In genomic region chr1:200837931-200838571, GRCh38 we compare ENCODE assay signal across 9 cellular contexts. TPM values are rescaled to one million over a fixed set of nuclear protein-coding genes. Genes with fewer than 3 reads are reported as not detected.
DNase-seq lines count a peak whose midpoint lies in the region; ATAC-seq and TF ChIP-seq lines count a peak whose summit lies in the region.
"Had no signal": no experiment of that assay in that cellular context is flagged by ENCODE, and none has a peak within 500 bp of the region (broad histone marks: within the 10 kb centered on the region; RNA-seq: fewer than 3 reads in every experiment).

No MANE protein-coding gene starts in this region.

- CTCF ChIA-PET in Caco-2 (lab: Charles Lee), result no interaction called here

- no peak overlapping the region for H3K14ac ChIP-seq in mesenchymal stem cell (ENCODE audit: low read length in 2 of 2)

- intact Hi-C loops in Caco-2 (cut with micrococcal nuclease; ENCODE audit: unreplicated experiment), result loop anchor here (1.0 kb wide), 1 partner anchor 216 kb away; no protein-coding TSS in a partner anchor
- intact Hi-C loops in ascending aorta (cut with DNase I), result no loop called here

- no peak overlapping the region for H2AFZ ChIP-seq in mesenchymal stem cell (ENCODE audit: low read depth, low read length)

- no peaks in the 10 kb centered on the region for H3K9me3 Mint-ChIP-seq in Caco-2 (ENCODE audit: unreplicated experiment)
- peaks cover 0 to 5% of the 10 kb centered on the region in 2 donors for H3K9me3 Mint-ChIP-seq in stimulated activated naive CD8-positive, alpha-beta T cell treated with anti-CD3 and anti-CD28 coated beads, Interleukin-15, amount 100 ng/mL, for 72 hours
- H3K9me3 Mint-ChIP-seq in activated naive CD8-positive, alpha-beta T cell treated with anti-CD3 and anti-CD28 coated beads for 36 hours, result peaks cover 3% of the 10 kb centered on the region

- H3K27ac ChIP-seq in ascending aorta (no peak overlapping the region), mesenchymal stem cell (ENCODE audit: low read length, poor library complexity, severe bottlenecking) (no peak overlapping the region)

- no CpG with 5 or more reads among the region's 2 CpGs for WGBS in mesenchymal stem cell

- TF ChIP-seq CTCF in Caco-2 (IDR thresholded peaks at IDR 0.05; ENCODE audit: insufficient read depth in 1 of 2, low read depth in 1 of 2, low read length in 1 of 2, severe bottlenecking in 1 of 2, unreplicated experiment in 1 of 2) (peak; percentile 4 to 28), ascending aorta (IDR thresholded peaks at IDR 0.05) (peak in 2 of 3 experiments; percentile 29 to 40)

- H2BK15ac ChIP-seq in mesenchymal stem cell (ENCODE audit: low read depth, poor library complexity, severe bottlenecking), result no peak overlapping the region

- no peak for TF ChIP-seq EP300 in Ishikawa (IDR thresholded peaks at IDR 0.05; ENCODE audit: borderline replicate concordance)

- H3K4me3 Mint-ChIP-seq in Caco-2 (ENCODE audit: unreplicated experiment), result no peak overlapping the region
- H3K4me3 Mint-ChIP-seq in stimulated activated naive CD8-positive, alpha-beta T cell treated with anti-CD3 and anti-CD28 coated beads, Interleukin-15, amount 100 ng/mL, for 72 hours, result no peak overlapping the region
- H3K4me3 Mint-ChIP-seq in activated naive CD8-positive, alpha-beta T cell treated with anti-CD3 and anti-CD28 coated beads for 36 hours, result no peak overlapping the region

- H3K27me3 ChIP-seq in Caco-2 (replicated peaks; ENCODE audit: control insufficient read depth, insufficient read depth, low read length) (no peaks in the 10 kb centered on the region), ascending aorta (no peaks in the 10 kb centered on the region), mesenchymal stem cell (ENCODE audit: control insufficient read depth in 1 of 2, insufficient read depth in 1 of 2, low read length in 2 of 2) (no peaks in the 10 kb centered on the region)

- H3K36me3 Mint-ChIP-seq in Caco-2 (ENCODE audit: insufficient read depth, unreplicated experiment), result peaks cover 12% of the 10 kb centered on the region
- H3K36me3 Mint-ChIP-seq in activated naive CD8-positive, alpha-beta T cell treated with anti-CD3 and anti-CD28 coated beads for 36 hours, result peaks cover 8% of the 10 kb centered on the region

- H3K4ac ChIP-seq in mesenchymal stem cell (ENCODE audit: low read depth in 1 of 2, low read length in 2 of 2), result no peak overlapping the region

- no peak for ATAC-seq in stimulated activated naive CD8-positive, alpha-beta T cell treated with anti-CD3 and anti-CD28 coated beads, Interleukin-15, amount 100 ng/mL, for 72 hours
- ATAC-seq in GM18909 (IDR thresholded peaks at IDR 0.05; ENCODE audit: poor library complexity, unreplicated experiment), result no peak

- H3K9me3 ChIP-seq in Caco-2, result no peaks in the 10 kb centered on the region
- H3K9me3 ChIP-seq in ascending aorta, result peaks cover 0 to 10% of the 10 kb centered on the region in 2 donors
- no peaks in the 10 kb centered on the region for H3K9me3 ChIP-seq in mesenchymal stem cell (ENCODE audit: control insufficient read depth, low read length)

- H3K9ac ChIP-seq in mesenchymal stem cell (ENCODE audit: low read length), result peak overlapping the region; percentile 46

- H2BK120ac ChIP-seq in mesenchymal stem cell (ENCODE audit: low read depth, low read length), result no peak overlapping the region

- POLR2A ChIA-PET in Caco-2 (lab: Charles Lee), result no interaction called here

- H3K4me1 ChIP-seq in Caco-2 (no peaks in the 10 kb centered on the region), ascending aorta (no peaks in the 10 kb centered on the region), mesenchymal stem cell (ENCODE audit: control insufficient read depth, insufficient read depth, low read depth, low read length) (no peaks in the 10 kb centered on the region)

- H3K4me3 ChIP-seq in Caco-2 (ENCODE audit: low read depth, low read length) (no peak overlapping the region), ascending aorta (no peak overlapping the region), mesenchymal stem cell (ENCODE audit: insufficient read depth in 1 of 2, low read depth in 1 of 2, low read length in 2 of 2) (no peak overlapping the region)

- H3K18ac ChIP-seq in mesenchymal stem cell (ENCODE audit: low read depth in 1 of 2, low read length in 2 of 2), result no peak overlapping the region

- H3K36me3 ChIP-seq in Caco-2 (ENCODE audit: control insufficient read depth, insufficient read depth, low read length) (no peaks in the 10 kb centered on the region; the same call in 1 of the 2 replicates), ascending aorta (peaks cover 7 to 11% of the 10 kb centered on the region in 2 donors), mesenchymal stem cell (ENCODE audit: control insufficient read depth in 1 of 2, insufficient read depth in 2 of 2, low read depth in 1 of 2, low read length in 2 of 2) (peaks cover 9 to 46% of the 10 kb centered on the region in 2 experiments)

- peak; percentile 19; the same call in 1 of the 2 replicates for TF ChIP-seq RAD21 in Ishikawa (IDR thresholded peaks at IDR 0.05; ENCODE audit: low read depth)

- no peak overlapping the region for H2AK5ac ChIP-seq in mesenchymal stem cell (ENCODE audit: low read length, severe bottlenecking)

- no peaks in the 10 kb centered on the region for H3K4me1 Mint-ChIP-seq in Caco-2 (ENCODE audit: low read depth, unreplicated experiment)
- H3K4me1 Mint-ChIP-seq in stimulated activated naive CD8-positive, alpha-beta T cell treated with anti-CD3 and anti-CD28 coated beads, Interleukin-15, amount 100 ng/mL, for 72 hours, result no peaks in the 10 kb centered on the region
- no peaks in the 10 kb centered on the region for H3K4me1 Mint-ChIP-seq in activated naive CD8-positive, alpha-beta T cell treated with anti-CD3 and anti-CD28 coated beads for 36 hours

- H2BK5ac ChIP-seq in mesenchymal stem cell (ENCODE audit: low read depth, low read length, poor library complexity, severe bottlenecking), result no peak overlapping the region

- H3K27ac Mint-ChIP-seq in Caco-2 (ENCODE audit: unreplicated experiment), result no peak overlapping the region
- H3K27ac Mint-ChIP-seq in stimulated activated naive CD8-positive, alpha-beta T cell treated with anti-CD3 and anti-CD28 coated beads, Interleukin-15, amount 100 ng/mL, for 72 hours, result no peak overlapping the region
- H3K27ac Mint-ChIP-seq in activated naive CD8-positive, alpha-beta T cell treated with anti-CD3 and anti-CD28 coated beads for 36 hours, result no peak overlapping the region

- no peak overlapping the region for H4K8ac ChIP-seq in mesenchymal stem cell (ENCODE audit: low read length)

- H4K91ac ChIP-seq in mesenchymal stem cell (ENCODE audit: low read length), result no peak overlapping the region

- H3K79me1 ChIP-seq in mesenchymal stem cell (replicated peaks; ENCODE audit: low read length, poor library complexity, severe bottlenecking), result peaks cover 17% of the 10 kb centered on the region

- H3K23ac ChIP-seq in mesenchymal stem cell (ENCODE audit: low read length in 2 of 2), result no peak overlapping the region

- DNase-seq in Caco-2 (no peak), ascending aorta (ENCODE audit: low spot score in 2 of 2) (no peak), mesenchymal stem cell (peak; percentile 43), DMS153 (lab: John Stamatoyannopoulos, UW) (no peak)
- DNase-seq in stimulated activated naive CD8-positive, alpha-beta T cell treated with anti-CD3 and anti-CD28 coated beads, Interleukin-15, amount 100 ng/mL, for 72 hours, result no peak
- no peak for DNase-seq in activated naive CD8-positive, alpha-beta T cell treated with anti-CD3 and anti-CD28 coated beads for 36 hours
- DNase-seq: activated CD4-positive, CD25-positive, alpha-beta regulatory T cell had no signal

- no peak overlapping the region for H2BK12ac ChIP-seq in mesenchymal stem cell (ENCODE audit: low read length in 2 of 2)

- no TSS peak for BruUV-seq in Caco-2 (replicated peaks; lab: Mats Ljungman, UMichigan)

- H3K27me3 Mint-ChIP-seq in Caco-2 (ENCODE audit: insufficient read depth, unreplicated experiment), result no peaks in the 10 kb centered on the region
- no peaks in the 10 kb centered on the region for H3K27me3 Mint-ChIP-seq in stimulated activated naive CD8-positive, alpha-beta T cell treated with anti-CD3 and anti-CD28 coated beads, Interleukin-15, amount 100 ng/mL, for 72 hours
- no peaks in the 10 kb centered on the region for H3K27me3 Mint-ChIP-seq in activated naive CD8-positive, alpha-beta T cell treated with anti-CD3 and anti-CD28 coated beads for 36 hours

- H3K4me2 ChIP-seq in mesenchymal stem cell (ENCODE audit: low read length, poor library complexity, severe bottlenecking), result no peak overlapping the region

TF ChIP-seq in Ishikawa, 13 proteins besides CTCF, POLR2A, EP300 and RAD21:
- TF ChIP-seq MAX (IDR thresholded peaks at IDR 0.05), result no peak
- TF ChIP-seq CREB1 (IDR thresholded peaks at IDR 0.05; ENCODE audit: low read depth), result no peak
- TF ChIP-seq, protein P1, sequence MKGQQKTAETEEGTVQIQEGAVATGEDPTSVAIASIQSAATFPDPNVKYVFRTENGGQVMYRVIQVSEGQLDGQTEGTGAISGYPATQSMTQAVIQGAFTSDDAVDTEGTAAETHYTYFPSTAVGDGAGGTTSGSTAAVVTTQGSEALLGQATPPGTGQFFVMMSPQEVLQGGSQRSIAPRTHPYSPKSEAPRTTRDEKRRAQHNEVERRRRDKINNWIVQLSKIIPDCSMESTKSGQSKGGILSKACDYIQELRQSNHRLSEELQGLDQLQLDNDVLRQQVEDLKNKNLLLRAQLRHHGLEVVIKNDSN (IDR thresholded peaks at IDR 0.05), result no peak
- no peak for TF ChIP-seq NFIC (IDR thresholded peaks at IDR 0.05)
- TF ChIP-seq TCF12 (IDR thresholded peaks at IDR 0.05; ENCODE audit: low read depth), result no peak

RNA-seq across cellular contexts. Expression of gene GPR25, which starts 34.7 kb away (rescaled TPM):
- total RNA-seq in Caco-2 (2022) (not detected in 2 replicates), ascending aorta (not detected)
- polyA plus RNA-seq in mesenchymal stem cell (2013, experiment 1 of 2), result not detected
- not detected for polyA plus RNA-seq in mesenchymal stem cell (2013, experiment 2 of 2)
- not detected for total RNA-seq in activated naive CD8-positive, alpha-beta T cell treated with anti-CD3 and anti-CD28 coated beads for 36 hours

RNA-seq across cellular contexts. Expression of gene INAVA, which starts 56.6 kb away (rescaled TPM):
- 112 and 123 TPM in 2 replicates for total RNA-seq in Caco-2 (2022)
- total RNA-seq in ascending aorta, result not detected
- 0.64 TPM for polyA plus RNA-seq in mesenchymal stem cell (2013, experiment 1 of 2)
- polyA plus RNA-seq in mesenchymal stem cell (2013, experiment 2 of 2), result 0.45 TPM
- total RNA-seq in activated naive CD8-positive, alpha-beta T cell treated with anti-CD3 and anti-CD28 coated beads for 36 hours, result under 1 TPM in 1 of 2 experiments, not detected in 1; 0.04 TPM

Comparison
In these comparisons a context has a peak if more than half of its experiments do, and no peak if none do; other contexts are left out.
1. RNA of gene INAVA, which starts 56.6 kb away (total RNA-seq): 112 to 123 TPM in Caco-2; 0.04 TPM in activated naive CD8-positive, alpha-beta T cell treated with anti-CD3 and anti-CD28 coated beads for 36 hours and not detected in ascending aorta (single experiment); every median in the first group is over 100 times any median in the second.